In the genomic region with DNA sequence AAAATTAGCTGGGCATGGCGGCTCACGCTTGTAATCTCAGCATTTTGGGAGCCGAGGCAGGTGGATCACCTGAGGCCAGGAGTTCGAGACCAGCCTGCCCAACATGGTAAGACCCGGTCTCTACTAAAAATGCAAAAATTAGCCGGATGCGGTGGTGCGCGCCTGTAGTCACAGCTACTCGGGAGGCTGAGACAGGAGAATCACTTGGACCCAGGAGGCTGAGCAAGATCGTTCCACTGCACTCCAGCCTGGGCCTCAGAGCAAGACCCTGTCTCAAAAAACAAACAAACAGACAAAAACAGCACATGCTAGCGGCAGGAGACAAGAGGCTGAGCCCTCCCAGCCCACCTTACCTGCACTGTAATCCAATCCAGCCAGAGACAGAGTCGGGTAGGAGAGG, we compare ENCODE assay signal across 8 cellular contexts. TPM values are rescaled to one million over a fixed set of nuclear protein-coding genes. Genes with fewer than 3 reads are reported as not detected.
A peak's percentile ranks its signal among the peaks of the same experiment; 100 is the strongest.
DNase-seq lines count a peak whose midpoint lies in the region; ATAC-seq and TF ChIP-seq lines count a peak whose summit lies in the region.

No MANE protein-coding gene starts in this region.

- TF ChIP-seq CTCF in GM12875 (IDR thresholded peaks at IDR 0.05; ENCODE audit: borderline replicate concordance, insufficient read depth, low read depth, low read length) (no peak), RWPE2 (IDR thresholded peaks at IDR 0.05; ENCODE audit: poor library complexity, severe bottlenecking) (no peak), esophagus squamous epithelium (IDR thresholded peaks at IDR 0.05) (no peak), gastroesophageal sphincter (IDR thresholded peaks at IDR 0.05) (no peak)

- H3K4me3 ChIP-seq in GM12875 (ENCODE audit: low read depth, low read length) = peak overlapping the region; percentile 74
- H3K4me3 ChIP-seq in RWPE2 (ENCODE audit: severe bottlenecking) = peak overlapping the region; percentile 80
- H3K4me3 ChIP-seq in esophagus squamous epithelium = peak overlapping the region; percentile 68 to 98 (median 76)
- H3K4me3 ChIP-seq in skeletal muscle cell (ENCODE audit: low read depth, low read length) = peak overlapping the region; percentile 79
- H3K4me3 ChIP-seq in gastroesophageal sphincter = peak overlapping the region in 1 of 2 donors; percentile 63

- H3K27me3 ChIP-seq in RWPE2 (ENCODE audit: insufficient read depth, poor library complexity, severe bottlenecking) (no peaks in the 10 kb centered on the region), esophagus squamous epithelium (no peaks in the 10 kb centered on the region), gastroesophageal sphincter (no peaks in the 10 kb centered on the region)

- H3K9me3 ChIP-seq in RWPE2 (ENCODE audit: severe bottlenecking) (no peaks in the 10 kb centered on the region), esophagus squamous epithelium (no peaks in the 10 kb centered on the region), gastroesophageal sphincter (no peaks in the 10 kb centered on the region)

- ATAC-seq in RWPE2 (ENCODE audit: low read depth) (no peak), gastroesophageal sphincter (no peak)

- DNase-seq in RWPE2 (ENCODE audit: low spot score) (no peak), esophagus squamous epithelium (lab: John Stamatoyannopoulos, UW) (no peak), skeletal muscle cell (ENCODE audit: low read depth) (no peak), DMS79 treated with DMSO at 0.1 percent for 48 hours (lab: John Stamatoyannopoulos, UW) (no peak), middle frontal gyrus (ENCODE audit: extremely low spot score, low spot score) (no peak), head of caudate nucleus (no peak)

- no peak overlapping the region for H3K27ac ChIP-seq in RWPE2 (ENCODE audit: poor library complexity, severe bottlenecking)
- H3K27ac ChIP-seq in esophagus squamous epithelium = peak overlapping the region in 3 of 4 donors; percentile 79 to 93 (median 90)
- peak overlapping the region in 1 of 4 donors; percentile 83 for H3K27ac ChIP-seq in gastroesophageal sphincter

- TF ChIP-seq POLR2A in esophagus squamous epithelium (IDR thresholded peaks at IDR 0.05) = no peak
- no peak for TF ChIP-seq POLR2A in gastroesophageal sphincter (IDR thresholded peaks at IDR 0.05)

- no peaks in the 10 kb centered on the region for H3K36me3 ChIP-seq in RWPE2 (ENCODE audit: low read depth)
- H3K36me3 ChIP-seq in esophagus squamous epithelium = peaks cover 0 to 11% (median 0%) of the 10 kb centered on the region in 3 donors
- peaks cover 0 to 5% of the 10 kb centered on the region in 2 donors for H3K36me3 ChIP-seq in gastroesophageal sphincter

- peaks cover 5% of the 10 kb centered on the region for H3K4me1 ChIP-seq in RWPE2 (ENCODE audit: insufficient read depth, poor library complexity, severe bottlenecking)
- peaks cover 13 to 49% (median 15%) of the 10 kb centered on the region in 3 donors for H3K4me1 ChIP-seq in esophagus squamous epithelium
- H3K4me1 ChIP-seq in gastroesophageal sphincter = peaks cover 0 to 31% (median 10%) of the 10 kb centered on the region in 3 donors

- no peak for TF ChIP-seq EP300 in gastroesophageal sphincter (IDR thresholded peaks at IDR 0.05)

- WGBS in esophagus squamous epithelium, 2 donors = 81 to 88% methylated on average over 11 to 12 of the region's 13 CpGs
- WGBS in gastroesophageal sphincter (ENCODE audit: low coverage in 1 of 2), 2 donors = 66 to 95% methylated on average over 4 to 8 of the region's 13 CpGs

- intact Hi-C loops in esophagus squamous epithelium (cut with DNase I) = no loop called here
- intact Hi-C loops in head of caudate nucleus (cut with DNase I) = no loop called here

RNA-seq across cellular contexts. Expression of a gene that starts 1.1 kb away (rescaled TPM):
- total RNA-seq in esophagus squamous epithelium (10 to 100 TPM in 3 of 4 donors, 1 to 10 TPM in 1; 9.7 to 23.0 (median 19.3) TPM), gastroesophageal sphincter (1 to 10 TPM; 2.7 to 6.2 (median 6.0) TPM)

RNA-seq across cellular contexts. Expression of a gene that starts 30.8 kb away (rescaled TPM):
- total RNA-seq in esophagus squamous epithelium (10 to 100 TPM; 25.3 to 61.5 (median 44.9) TPM), gastroesophageal sphincter (10 to 100 TPM; 59.6 to 91.2 (median 67.5) TPM)

RNA-seq across cellular contexts. Expression of a gene that starts 31.4 kb away (rescaled TPM):
- total RNA-seq in esophagus squamous epithelium = 100 to 1,000 TPM in 1 of 4 donors, 10 to 100 TPM in 3; 59.1 to 110 (median 80.6) TPM
- 100 to 1,000 TPM in 1 of 4 donors, 10 to 100 TPM in 3; 58.7 to 100 (median 71.6) TPM for total RNA-seq in gastroesophageal sphincter

RNA-seq across cellular contexts. Expression of a gene that starts 43.4 kb away (rescaled TPM):
- 10 to 100 TPM; 27.5 to 49.3 (median 29.8) TPM for total RNA-seq in esophagus squamous epithelium
- total RNA-seq in gastroesophageal sphincter = 10 to 100 TPM; 16.2 to 38.3 (median 24.6) TPM

RNA-seq across cellular contexts. Expression of a gene that starts 51.7 kb away (rescaled TPM):
- total RNA-seq in esophagus squamous epithelium = 100 to 1,000 TPM in 2 of 4 donors, 10 to 100 TPM in 2; 70.3 to 169 (median 113) TPM
- total RNA-seq in gastroesophageal sphincter = 100 to 1,000 TPM in 1 of 4 donors, 10 to 100 TPM in 3; 80.3 to 123 (median 83.6) TPM
